1 cellular context compared by ENCODE assay signal in the genomic region with DNA sequence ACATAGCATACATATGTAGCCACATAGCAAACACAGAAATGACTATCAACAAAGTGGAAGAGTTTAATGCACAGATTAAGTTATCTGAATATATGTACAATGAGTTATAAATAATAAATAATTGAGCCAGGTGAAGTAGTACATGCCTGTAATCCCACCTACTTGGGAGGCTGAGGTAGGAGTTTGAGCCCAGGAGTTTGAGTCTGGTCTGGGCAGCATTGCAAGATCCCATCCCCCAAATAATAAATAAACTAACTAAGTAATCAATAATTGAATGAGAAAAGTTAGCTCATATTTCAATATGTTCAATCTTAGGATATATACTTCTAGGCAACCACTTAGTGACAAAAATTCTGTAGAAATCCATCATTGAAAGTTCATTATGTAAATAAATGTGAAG.
TF ChIP-seq lines count a peak whose summit lies in the region.

No MANE protein-coding gene starts in this region.

TF ChIP-seq in GM23338, 12 proteins besides CTCF, POLR2A, EP300 and RAD21 (continued from another document):
- TF ChIP-seq, protein P1, sequence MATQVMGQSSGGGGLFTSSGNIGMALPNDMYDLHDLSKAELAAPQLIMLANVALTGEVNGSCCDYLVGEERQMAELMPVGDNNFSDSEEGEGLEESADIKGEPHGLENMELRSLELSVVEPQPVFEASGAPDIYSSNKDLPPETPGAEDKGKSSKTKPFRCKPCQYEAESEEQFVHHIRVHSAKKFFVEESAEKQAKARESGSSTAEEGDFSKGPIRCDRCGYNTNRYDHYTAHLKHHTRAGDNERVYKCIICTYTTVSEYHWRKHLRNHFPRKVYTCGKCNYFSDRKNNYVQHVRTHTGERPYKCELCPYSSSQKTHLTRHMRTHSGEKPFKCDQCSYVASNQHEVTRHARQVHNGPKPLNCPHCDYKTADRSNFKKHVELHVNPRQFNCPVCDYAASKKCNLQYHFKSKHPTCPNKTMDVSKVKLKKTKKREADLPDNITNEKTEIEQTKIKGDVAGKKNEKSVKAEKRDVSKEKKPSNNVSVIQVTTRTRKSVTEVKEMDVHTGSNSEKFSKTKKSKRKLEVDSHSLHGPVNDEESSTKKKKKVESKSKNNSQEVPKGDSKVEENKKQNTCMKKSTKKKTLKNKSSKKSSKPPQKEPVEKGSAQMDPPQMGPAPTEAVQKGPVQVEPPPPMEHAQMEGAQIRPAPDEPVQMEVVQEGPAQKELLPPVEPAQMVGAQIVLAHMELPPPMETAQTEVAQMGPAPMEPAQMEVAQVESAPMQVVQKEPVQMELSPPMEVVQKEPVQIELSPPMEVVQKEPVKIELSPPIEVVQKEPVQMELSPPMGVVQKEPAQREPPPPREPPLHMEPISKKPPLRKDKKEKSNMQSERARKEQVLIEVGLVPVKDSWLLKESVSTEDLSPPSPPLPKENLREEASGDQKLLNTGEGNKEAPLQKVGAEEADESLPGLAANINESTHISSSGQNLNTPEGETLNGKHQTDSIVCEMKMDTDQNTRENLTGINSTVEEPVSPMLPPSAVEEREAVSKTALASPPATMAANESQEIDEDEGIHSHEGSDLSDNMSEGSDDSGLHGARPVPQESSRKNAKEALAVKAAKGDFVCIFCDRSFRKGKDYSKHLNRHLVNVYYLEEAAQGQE (IDR thresholded peaks at IDR 0.05; ENCODE audit: unreplicated experiment): no peak
- no peak for TF ChIP-seq STAT1 (IDR thresholded peaks at IDR 0.05; ENCODE audit: unreplicated experiment)
- TF ChIP-seq, protein P2, sequence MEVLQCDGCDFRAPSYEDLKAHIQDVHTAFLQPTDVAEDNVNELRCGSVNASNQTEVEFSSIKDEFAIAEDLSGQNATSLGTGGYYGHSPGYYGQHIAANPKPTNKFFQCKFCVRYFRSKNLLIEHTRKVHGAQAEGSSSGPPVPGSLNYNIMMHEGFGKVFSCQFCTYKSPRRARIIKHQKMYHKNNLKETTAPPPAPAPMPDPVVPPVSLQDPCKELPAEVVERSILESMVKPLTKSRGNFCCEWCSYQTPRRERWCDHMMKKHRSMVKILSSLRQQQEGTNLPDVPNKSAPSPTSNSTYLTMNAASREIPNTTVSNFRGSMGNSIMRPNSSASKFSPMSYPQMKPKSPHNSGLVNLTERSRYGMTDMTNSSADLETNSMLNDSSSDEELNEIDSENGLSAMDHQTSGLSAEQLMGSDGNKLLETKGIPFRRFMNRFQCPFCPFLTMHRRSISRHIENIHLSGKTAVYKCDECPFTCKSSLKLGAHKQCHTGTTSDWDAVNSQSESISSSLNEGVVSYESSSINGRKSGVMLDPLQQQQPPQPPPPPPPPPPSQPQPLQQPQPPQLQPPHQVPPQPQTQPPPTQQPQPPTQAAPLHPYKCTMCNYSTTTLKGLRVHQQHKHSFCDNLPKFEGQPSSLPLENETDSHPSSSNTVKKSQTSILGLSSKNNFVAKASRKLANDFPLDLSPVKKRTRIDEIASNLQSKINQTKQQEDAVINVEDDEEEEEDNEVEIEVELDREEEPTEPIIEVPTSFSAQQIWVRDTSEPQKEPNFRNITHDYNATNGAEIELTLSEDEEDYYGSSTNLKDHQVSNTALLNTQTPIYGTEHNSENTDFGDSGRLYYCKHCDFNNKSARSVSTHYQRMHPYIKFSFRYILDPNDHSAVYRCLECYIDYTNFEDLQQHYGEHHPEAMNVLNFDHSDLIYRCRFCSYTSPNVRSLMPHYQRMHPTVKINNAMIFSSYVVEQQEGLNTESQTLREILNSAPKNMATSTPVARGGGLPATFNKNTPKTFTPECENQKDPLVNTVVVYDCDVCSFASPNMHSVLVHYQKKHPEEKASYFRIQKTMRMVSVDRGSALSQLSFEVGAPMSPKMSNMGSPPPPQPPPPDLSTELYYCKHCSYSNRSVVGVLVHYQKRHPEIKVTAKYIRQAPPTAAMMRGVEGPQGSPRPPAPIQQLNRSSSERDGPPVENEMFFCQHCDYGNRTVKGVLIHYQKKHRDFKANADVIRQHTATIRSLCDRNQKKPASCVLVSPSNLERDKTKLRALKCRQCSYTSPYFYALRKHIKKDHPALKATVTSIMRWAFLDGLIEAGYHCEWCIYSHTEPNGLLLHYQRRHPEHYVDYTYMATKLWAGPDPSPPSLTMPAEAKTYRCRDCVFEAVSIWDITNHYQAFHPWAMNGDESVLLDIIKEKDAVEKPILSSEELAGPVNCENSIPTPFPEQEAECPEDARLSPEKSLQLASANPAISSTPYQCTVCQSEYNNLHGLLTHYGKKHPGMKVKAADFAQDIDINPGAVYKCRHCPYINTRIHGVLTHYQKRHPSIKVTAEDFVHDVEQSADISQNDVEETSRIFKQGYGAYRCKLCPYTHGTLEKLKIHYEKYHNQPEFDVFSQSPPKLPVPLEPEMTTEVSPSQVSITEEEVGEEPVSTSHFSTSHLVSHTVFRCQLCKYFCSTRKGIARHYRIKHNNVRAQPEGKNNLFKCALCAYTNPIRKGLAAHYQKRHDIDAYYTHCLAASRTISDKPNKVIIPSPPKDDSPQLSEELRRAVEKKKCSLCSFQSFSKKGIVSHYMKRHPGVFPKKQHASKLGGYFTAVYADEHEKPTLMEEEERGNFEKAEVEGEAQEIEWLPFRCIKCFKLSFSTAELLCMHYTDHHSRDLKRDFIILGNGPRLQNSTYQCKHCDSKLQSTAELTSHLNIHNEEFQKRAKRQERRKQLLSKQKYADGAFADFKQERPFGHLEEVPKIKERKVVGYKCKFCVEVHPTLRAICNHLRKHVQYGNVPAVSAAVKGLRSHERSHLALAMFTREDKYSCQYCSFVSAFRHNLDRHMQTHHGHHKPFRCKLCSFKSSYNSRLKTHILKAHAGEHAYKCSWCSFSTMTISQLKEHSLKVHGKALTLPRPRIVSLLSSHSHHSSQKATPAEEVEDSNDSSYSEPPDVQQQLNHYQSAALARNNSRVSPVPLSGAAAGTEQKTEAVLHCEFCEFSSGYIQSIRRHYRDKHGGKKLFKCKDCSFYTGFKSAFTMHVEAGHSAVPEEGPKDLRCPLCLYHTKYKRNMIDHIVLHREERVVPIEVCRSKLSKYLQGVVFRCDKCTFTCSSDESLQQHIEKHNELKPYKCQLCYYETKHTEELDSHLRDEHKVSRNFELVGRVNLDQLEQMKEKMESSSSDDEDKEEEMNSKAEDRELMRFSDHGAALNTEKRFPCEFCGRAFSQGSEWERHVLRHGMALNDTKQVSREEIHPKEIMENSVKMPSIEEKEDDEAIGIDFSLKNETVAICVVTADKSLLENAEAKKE (CRISPR knock-in tag; IDR thresholded peaks at IDR 0.05): no peak
